8 cellular contexts compared by ENCODE assay signal in the genomic region with DNA sequence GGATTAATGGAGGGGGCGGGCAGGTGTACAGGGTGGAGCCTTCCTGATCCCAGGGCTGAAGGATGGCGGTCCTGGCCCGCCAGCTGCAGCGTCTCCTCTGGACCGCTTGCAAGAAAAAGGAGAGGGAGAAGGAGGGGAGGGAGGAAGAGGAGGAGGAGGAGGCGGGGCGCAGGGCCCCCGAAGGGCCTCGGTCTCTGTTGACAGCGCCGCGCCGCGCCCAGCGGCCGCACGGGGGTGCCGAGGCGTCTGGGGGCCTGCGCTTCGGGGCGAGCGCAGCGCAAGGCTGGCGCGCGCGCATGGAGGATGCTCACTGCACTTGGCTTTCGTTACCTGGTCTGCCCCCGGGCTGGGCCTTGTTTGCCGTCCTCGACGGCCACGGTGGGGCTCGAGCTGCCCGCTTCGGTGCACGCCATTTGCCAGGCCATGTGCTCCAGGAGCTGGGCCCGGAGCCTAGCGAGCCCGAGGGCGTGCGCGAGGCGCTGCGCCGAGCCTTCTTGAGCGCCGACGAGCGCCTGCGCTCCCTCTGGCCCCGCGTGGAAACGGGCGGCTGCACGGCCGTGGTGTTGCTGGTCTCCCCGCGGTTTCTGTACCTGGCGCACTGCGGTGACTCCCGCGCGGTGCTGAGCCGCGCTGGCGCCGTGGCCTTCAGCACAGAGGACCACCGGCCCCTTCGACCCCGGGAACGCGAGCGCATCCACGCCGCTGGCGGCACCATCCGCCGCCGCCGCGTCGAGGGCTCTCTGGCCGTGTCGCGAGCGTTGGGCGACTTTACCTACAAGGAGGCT. TPM values are rescaled to one million over a fixed set of nuclear protein-coding genes. Genes with fewer than 3 reads are reported as not detected.
DNase-seq lines count a peak whose midpoint lies in the region; ATAC-seq, FAIRE-seq and TF ChIP-seq lines count a peak whose summit lies in the region.

A gene with protein sequence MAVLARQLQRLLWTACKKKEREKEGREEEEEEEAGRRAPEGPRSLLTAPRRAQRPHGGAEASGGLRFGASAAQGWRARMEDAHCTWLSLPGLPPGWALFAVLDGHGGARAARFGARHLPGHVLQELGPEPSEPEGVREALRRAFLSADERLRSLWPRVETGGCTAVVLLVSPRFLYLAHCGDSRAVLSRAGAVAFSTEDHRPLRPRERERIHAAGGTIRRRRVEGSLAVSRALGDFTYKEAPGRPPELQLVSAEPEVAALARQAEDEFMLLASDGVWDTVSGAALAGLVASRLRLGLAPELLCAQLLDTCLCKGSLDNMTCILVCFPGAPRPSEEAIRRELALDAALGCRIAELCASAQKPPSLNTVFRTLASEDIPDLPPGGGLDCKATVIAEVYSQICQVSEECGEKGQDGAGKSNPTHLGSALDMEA (plus strand): TSS at position 33 of the 785 bp plus-strand sequence. CDS start 30 bp downstream, at position 63.

- in situ Hi-C loops in HAP-1 (cut with MboI; ENCODE audit: low sequenced_read_pairs), result no loop called here

- no peak for TF ChIP-seq CTCF in A549 (IDR thresholded peaks at IDR 0.05)
- peak; percentile 9 for TF ChIP-seq CTCF in bronchial epithelial cell (IDR thresholded peaks at IDR 0.05; ENCODE audit: insufficient read depth, low read length, severe bottlenecking)
- peak; percentile 22 for TF ChIP-seq CTCF in lower lobe of right lung (IDR thresholded peaks at IDR 0.05)

- no peak for TF ChIP-seq POLR2A in A549 (IDR thresholded peaks at IDR 0.05; ENCODE audit: low read length)

- H3K36me3 ChIP-seq in HAP-1 (replicated peaks), result no peaks in the 10 kb centered on the region
- no peaks in the 10 kb centered on the region for H3K36me3 ChIP-seq in bronchial epithelial cell (ENCODE audit: control insufficient read depth, insufficient read depth, low read length)
- no peaks in the 10 kb centered on the region for H3K36me3 ChIP-seq in lower lobe of right lung
- H3K36me3 ChIP-seq in stomach smooth muscle (ENCODE audit: control insufficient read depth in 2 of 2, insufficient read depth in 2 of 2, low read length in 2 of 2), result no peaks in the 10 kb centered on the region

- TF ChIP-seq RAD21 in A549 (conservative IDR thresholded peaks at IDR 0.05 in 1 of 2, IDR thresholded peaks at IDR 0.05 in 1 of 2), result no peak

- H3K27ac Mint-ChIP-seq in T-helper 2 cell treated with Interferon-gamma antibody and Interleukin-4, amounts not matched to agents 5 μg/mL and 100 μg/mL, for 36 hours, result peak within 1 kb of the TSS; percentile 66

- WGBS in A549 (ENCODE audit: missing lambda C conversion rate), result 95% methylated on average over 87 of the region's 89 CpGs

- peak within 1 kb of the TSS; percentile 83 for H3K4me3 Mint-ChIP-seq in T-helper 2 cell treated with Interferon-gamma antibody and Interleukin-4, amounts not matched to agents 5 μg/mL and 100 μg/mL, for 36 hours

- peak within 1 kb of the TSS; percentile 99 for H3K4me2 ChIP-seq in A549

- H3K4me1 ChIP-seq in A549 (peaks cover 10% of the 10 kb centered on the region; the same call in 2 of the 3 replicates), HAP-1 (peaks cover 21% of the 10 kb centered on the region), lower lobe of right lung (peaks cover 38% of the 10 kb centered on the region), stomach smooth muscle (ENCODE audit: control insufficient read depth, insufficient read depth, low read length) (peaks cover 29% of the 10 kb centered on the region)

- peak within 1 kb of the TSS; percentile 75 for H3K4me3 ChIP-seq in A549
- peak within 1 kb of the TSS; percentile 30 for H3K4me3 ChIP-seq in HAP-1
- peak within 1 kb of the TSS; percentile 17 for H3K4me3 ChIP-seq in bronchial epithelial cell (ENCODE audit: low read depth, low read length)
- peak within 1 kb of the TSS; percentile 77 for H3K4me3 ChIP-seq in lower lobe of right lung
- peak within 1 kb of the TSS; percentile 50 to 71 for H3K4me3 ChIP-seq in stomach smooth muscle (ENCODE audit: low read length in 2 of 2)

- no peaks in the 10 kb centered on the region; the same call in 1 of the 2 replicates for H3K27me3 ChIP-seq in HAP-1 (ENCODE audit: low read depth)
- no peaks in the 10 kb centered on the region for H3K27me3 ChIP-seq in bronchial epithelial cell (ENCODE audit: control insufficient read depth, insufficient read depth, low read length)
- H3K27me3 ChIP-seq in lower lobe of right lung (ENCODE audit: low read depth), result peaks cover 8% of the 10 kb centered on the region
- H3K27me3 ChIP-seq in stomach smooth muscle (ENCODE audit: control insufficient read depth in 1 of 2, insufficient read depth in 2 of 2, low read length in 2 of 2), result peaks cover 18 to 30% of the 10 kb centered on the region in 2 donors

- H3K4me1 Mint-ChIP-seq in T-helper 2 cell treated with Interferon-gamma antibody and Interleukin-4, amounts not matched to agents 5 μg/mL and 100 μg/mL, for 36 hours (ENCODE audit: low read depth), result peaks cover 22% of the 10 kb centered on the region

- intact Hi-C loops in lower lobe of right lung (cut with DNase I), result no loop called here

- CTCF ChIA-PET in A549 (lab: Yijun Ruan, JAX), result interaction anchor here (0.7 to 17.6 kb wide), 11 partner anchors 7 to 194 kb away, joined by 3 to 418 read pairs (median 4); partner anchors contain the start of genes ERCC1, FOSB, QPCTL and SNRPD2

- DNase-seq in A549 (ENCODE audit: low read depth in 1 of 2, low spot score in 1 of 2) (no peak), HAP-1 (ENCODE audit: low spot score in 2 of 2) (no peak), bronchial epithelial cell (ENCODE audit: low read depth) (no peak), lower lobe of right lung (no peak), NCI-H510A treated with DMSO at 0.1 percent for 48 hours (lab: John Stamatoyannopoulos, UW) (no peak)
- DNase-seq in T-helper 2 cell treated with Interferon-gamma antibody and Interleukin-4, amounts not matched to agents 5 μg/mL and 100 μg/mL, for 36 hours (ENCODE audit: low spot score), result peak; percentile 48

- POLR2A ChIA-PET in A549 (lab: Yijun Ruan, JAX), result interaction anchor here (0.6 to 1.1 kb wide), 2 partner anchors 9 to 31 kb away, joined by 3 read pairs; no protein-coding TSS in a partner anchor

- no peak for TF ChIP-seq EP300 in A549 (IDR thresholded peaks at IDR 0.05)

- ATAC-seq in A549 (no peak), lower lobe of right lung (peak; percentile 31 to 36), HG02588 (IDR thresholded peaks at IDR 0.05; ENCODE audit: unreplicated experiment) (no peak)

- no peak within 1 kb of the TSS for H3K9ac ChIP-seq in stomach smooth muscle (ENCODE audit: low read length in 2 of 2)

- H3K36me3 Mint-ChIP-seq in T-helper 2 cell treated with Interferon-gamma antibody and Interleukin-4, amounts not matched to agents 5 μg/mL and 100 μg/mL, for 36 hours (ENCODE audit: low read depth), result peaks cover 6% of the 10 kb centered on the region

- H3K9me3 Mint-ChIP-seq in T-helper 2 cell treated with Interferon-gamma antibody and Interleukin-4, amounts not matched to agents 5 μg/mL and 100 μg/mL, for 36 hours, result no peaks in the 10 kb centered on the region

- H3K27ac ChIP-seq in A549, result peak within 1 kb of the TSS; percentile 67 to 84
- no peak within 1 kb of the TSS for H3K27ac ChIP-seq in lower lobe of right lung
- H3K27ac ChIP-seq in stomach smooth muscle (ENCODE audit: low read length), result no peak within 1 kb of the TSS

- H3K9me3 ChIP-seq in A549 (no peaks in the 10 kb centered on the region), HAP-1 (no peaks in the 10 kb centered on the region), lower lobe of right lung (no peaks in the 10 kb centered on the region), stomach smooth muscle (ENCODE audit: control insufficient read depth in 2 of 2, low read length in 2 of 2) (no peaks in the 10 kb centered on the region)

- no peak for FAIRE-seq in A549 (lab: Jason Lieb, UNC)
- no peak for FAIRE-seq in bronchial epithelial cell (lab: Jason Lieb, UNC)

- peaks cover 29% of the 10 kb centered on the region for H3K27me3 Mint-ChIP-seq in T-helper 2 cell treated with Interferon-gamma antibody and Interleukin-4, amounts not matched to agents 5 μg/mL and 100 μg/mL, for 36 hours (ENCODE audit: low read depth)

TF ChIP-seq in A549, 52 proteins besides CTCF, POLR2A, EP300 and RAD21 (continues in another document):
- TF ChIP-seq, protein P1, sequence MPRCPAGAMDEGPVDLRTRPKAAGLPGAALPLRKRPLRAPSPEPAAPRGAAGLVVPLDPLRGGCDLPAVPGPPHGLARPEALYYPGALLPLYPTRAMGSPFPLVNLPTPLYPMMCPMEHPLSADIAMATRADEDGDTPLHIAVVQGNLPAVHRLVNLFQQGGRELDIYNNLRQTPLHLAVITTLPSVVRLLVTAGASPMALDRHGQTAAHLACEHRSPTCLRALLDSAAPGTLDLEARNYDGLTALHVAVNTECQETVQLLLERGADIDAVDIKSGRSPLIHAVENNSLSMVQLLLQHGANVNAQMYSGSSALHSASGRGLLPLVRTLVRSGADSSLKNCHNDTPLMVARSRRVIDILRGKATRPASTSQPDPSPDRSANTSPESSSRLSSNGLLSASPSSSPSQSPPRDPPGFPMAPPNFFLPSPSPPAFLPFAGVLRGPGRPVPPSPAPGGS (IDR thresholded peaks at IDR 0.05), result no peak
- TF ChIP-seq FOXS1 (CRISPR knock-in tag; IDR thresholded peaks at IDR 0.05) (no peak), KDM5A (IDR thresholded peaks at IDR 0.05) (no peak), FOSB (CRISPR knock-in tag; IDR thresholded peaks at IDR 0.05) (no peak), EHMT2 (IDR thresholded peaks at IDR 0.05; ENCODE audit: low read depth) (no peak), HDAC2 (IDR thresholded peaks at IDR 0.05) (no peak), NFE2L2 (conservative IDR thresholded peaks at IDR 0.05; ENCODE audit: low read length) (no peak), NR3C1 (IDR thresholded peaks at IDR 0.05) (no peak)
- TF ChIP-seq, protein P2, sequence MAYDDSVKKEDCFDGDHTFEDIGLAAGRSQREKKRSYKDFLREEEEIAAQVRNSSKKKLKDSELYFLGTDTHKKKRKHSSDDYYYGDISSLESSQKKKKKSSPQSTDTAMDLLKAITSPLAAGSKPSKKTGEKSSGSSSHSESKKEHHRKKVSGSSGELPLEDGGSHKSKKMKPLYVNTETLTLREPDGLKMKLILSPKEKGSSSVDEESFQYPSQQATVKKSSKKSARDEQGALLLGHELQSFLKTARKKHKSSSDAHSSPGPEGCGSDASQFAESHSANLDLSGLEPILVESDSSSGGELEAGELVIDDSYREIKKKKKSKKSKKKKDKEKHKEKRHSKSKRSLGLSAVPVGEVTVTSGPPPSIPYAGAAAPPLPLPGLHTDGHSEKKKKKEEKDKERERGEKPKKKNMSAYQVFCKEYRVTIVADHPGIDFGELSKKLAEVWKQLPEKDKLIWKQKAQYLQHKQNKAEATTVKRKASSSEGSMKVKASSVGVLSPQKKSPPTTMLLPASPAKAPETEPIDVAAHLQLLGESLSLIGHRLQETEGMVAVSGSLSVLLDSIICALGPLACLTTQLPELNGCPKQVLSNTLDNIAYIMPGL (CRISPR knock-in tag; IDR thresholded peaks at IDR 0.05; ENCODE audit: borderline replicate concordance), result no peak

RNA-seq across cellular contexts. Expression of the gene that starts here (rescaled TPM):
- polyA plus RNA-seq in A549 (2011; rRNA removed), result 9.2 and 9.8 TPM in 2 replicates
- 8.9 and 11.1 TPM in 2 replicates for polyA plus RNA-seq in A549 (2012; cell fraction: cytosol; rRNA removed)
- 6.6 TPM in 2 replicates for polyA plus RNA-seq in A549 (2012; cell fraction: nucleus; rRNA removed)
- 6.6 to 11.2 TPM (median 10.5 TPM) in 3 replicates for polyA plus RNA-seq in A549 (2017; fragmentation: RNase III; extraction: RNeasy Plus Mini Kit Qiagen cat#74134 plus additional on column Dnase treatment)
- 1.2 and 1.5 TPM in 2 replicates for polyA minus RNA-seq in A549 (2011; rRNA and poly(A)+ RNA removed)
- total RNA-seq in bronchial epithelial cell, result 1.4 and 1.6 TPM in 2 replicates
- 1.8 TPM for total RNA-seq in lower lobe of right lung

Comparison
In these comparisons a context has a peak if more than half of its experiments do, and no peak if none do; other contexts are left out.
1. ATAC-seq: peak in lower lobe of right lung (2 of 2); none in A549 (0 of 2) and HG02588 (single experiment).
2. H3K27ac ChIP-seq: peak in A549 (2 of 2); none in lower lobe of right lung (single experiment) and stomach smooth muscle (single experiment).
3. H3K4me3 ChIP-seq: peak in every context shown above with its lines; median percentile 77 in lower lobe of right lung; 75 in A549; 60 in stomach smooth muscle; 30 in HAP-1; 17 in bronchial epithelial cell.